Comparison of ENCODE assay signal across 17 cellular contexts in the genomic region with DNA sequence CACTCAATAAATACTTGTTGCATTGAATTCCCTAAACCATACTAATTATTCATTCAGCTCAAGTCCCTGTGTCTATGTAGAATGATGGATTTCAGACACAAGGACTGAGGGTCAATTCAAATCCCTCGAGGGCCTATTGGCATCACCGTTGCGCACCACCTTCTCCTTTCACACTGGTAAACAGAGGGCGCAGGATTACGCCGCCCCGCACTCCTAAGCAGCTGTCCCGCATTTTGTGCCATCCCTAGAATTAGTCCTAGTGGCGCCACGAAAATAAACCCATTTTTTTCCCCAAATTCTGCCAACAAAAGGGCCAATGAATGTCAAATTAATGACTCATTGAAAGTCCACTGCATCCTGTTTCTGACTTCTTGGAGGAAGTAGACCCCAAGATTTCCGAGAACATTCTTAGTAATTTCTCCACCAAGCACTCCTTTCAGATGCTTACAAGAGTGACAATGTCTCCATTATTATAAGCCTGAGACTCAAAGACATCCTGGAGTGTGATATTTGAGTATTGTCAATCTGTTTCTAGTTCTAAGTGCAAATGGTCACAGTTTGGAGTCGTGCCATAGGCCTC. TPM values are rescaled to one million over a fixed set of nuclear protein-coding genes. Genes with fewer than 3 reads are reported as not detected.
A peak's percentile ranks its signal among the peaks of the same experiment; 100 is the strongest.
DNase-seq lines count a peak whose midpoint lies in the region; ATAC-seq, FAIRE-seq and TF ChIP-seq lines count a peak whose summit lies in the region.
"Had no signal": no experiment of that assay in that cellular context is flagged by ENCODE, and none has a peak within 500 bp of the region (broad histone marks: within the 10 kb centered on the region; RNA-seq: fewer than 3 reads in every experiment).

No MANE protein-coding gene starts in this region.

- intact Hi-C loops in K562 (cut with micrococcal nuclease): no loop called here

- CTCF ChIA-PET in K562 (lab: Yijun Ruan, JAX; ENCODE audit: low intra/inter-chr PET ratio): interaction anchor here (0.6 kb wide), 1 partner anchor 9 kb away, joined by 5 read pairs; no protein-coding TSS in a partner anchor

- no peak for TF ChIP-seq EP300 in K562 (IDR thresholded peaks at IDR 0.05; ENCODE audit: low read length)

- peak; percentile 4 to 22 for ATAC-seq in activated CD4-positive, CD25-positive, alpha-beta regulatory T cell treated with anti-CD3 and anti-CD28 coated beads, Interleukin-2, amount 50 U/mL, for 24 hours
- no peak for ATAC-seq in K562
- ATAC-seq: A549, heart left ventricle, Panc1 had no signal

- no peak overlapping the region for H3K4me2 ChIP-seq in K562 (ENCODE audit: insufficient read depth, low read length)
- H3K4me2 ChIP-seq: A549 had no signal

- peaks cover 5% of the 10 kb centered on the region; the same call in 1 of the 2 replicates for H3K9me3 ChIP-seq in K562 (replicated peaks; ENCODE audit: control insufficient read depth, insufficient read depth, low read depth, low read length)
- no peaks in the 10 kb centered on the region for H3K9me3 ChIP-seq in small intestine (ENCODE audit: control insufficient read depth, low read depth)

- TF ChIP-seq RAD21 in K562 (CRISPR knock-in tag; conservative IDR thresholded peaks at IDR 0.05 in 1 of 2, IDR thresholded peaks at IDR 0.05 in 1 of 2): no peak

- no peak for FAIRE-seq in K562 (lab: Jason Lieb, UNC)
- no peak for FAIRE-seq in small intestine (lab: Jason Lieb, UNC)
- FAIRE-seq: A549 had no signal

- peak overlapping the region; percentile 40; the same call in 1 of the 2 replicates for H2AFZ ChIP-seq in K562 (ENCODE audit: low read depth, low read length)

- TF ChIP-seq CTCF in K562 (IDR thresholded peaks at IDR 0.05 in 2 of 3, conservative IDR thresholded peaks at IDR 0.05 in 1 of 3; ENCODE audit: insufficient read depth in 2 of 3, low read depth in 1 of 3, low read length in 3 of 3) (no peak), GM20000 (IDR thresholded peaks at IDR 0.05; ENCODE audit: extremely low read depth, missing control alignments) (no peak)

- no peaks in the 10 kb centered on the region for H3K9me1 ChIP-seq in K562 (ENCODE audit: control insufficient read depth, insufficient read depth, low read length)

- WGBS in K562 (ENCODE audit: insufficient coverage, low coverage, missing lambda C conversion rate): 73% methylated on average over 12 of the region's 12 CpGs
- WGBS in small intestine, 3 donors: 78 to 91% (median 81%) methylated on average over 12 of the region's 12 CpGs

- H3K36me3 ChIP-seq in K562 (ENCODE audit: control insufficient read depth, insufficient read depth, low read length) (no peaks in the 10 kb centered on the region), small intestine (ENCODE audit: control insufficient read depth in 2 of 2, insufficient read depth in 2 of 2, low read length in 2 of 2) (no peaks in the 10 kb centered on the region)
- H3K36me3 ChIP-seq: heart left ventricle, left ventricle myocardium inferior had no signal

- peaks cover 0 to 6% of the 10 kb centered on the region in 2 experiments; a peak in 1 of 5 replicates for H3K4me1 ChIP-seq in K562 (replicated peaks in 1 of 2; ENCODE audit: control insufficient read depth in 2 of 2, insufficient read depth in 2 of 2, low read length in 2 of 2)
- H3K4me1 ChIP-seq in small intestine (ENCODE audit: control insufficient read depth in 2 of 2, insufficient read depth in 1 of 2, low read depth in 1 of 2, low read length in 1 of 2): no peaks in the 10 kb centered on the region
- H3K4me1 ChIP-seq: A549, left ventricle myocardium inferior had no signal

- no peak for TF ChIP-seq POLR2A in K562 (conservative IDR thresholded peaks at IDR 0.05)

- in situ Hi-C loops in K562 (cut with MboI): no loop called here

- no peaks in the 10 kb centered on the region for H4K20me1 ChIP-seq in K562 (replicated peaks; ENCODE audit: control insufficient read depth, insufficient read depth, low read length)

- H3K79me2 ChIP-seq in K562 (ENCODE audit: control insufficient read depth, insufficient read depth, low read length): no peaks in the 10 kb centered on the region

- H3K27me3 ChIP-seq in K562 (ENCODE audit: control insufficient read depth in 2 of 2, insufficient read depth in 2 of 2, low read length in 2 of 2) (no peaks in the 10 kb centered on the region), small intestine (ENCODE audit: control insufficient read depth in 2 of 2, insufficient read depth in 2 of 2, low read length in 2 of 2) (no peaks in the 10 kb centered on the region)

- H3K4me3 ChIP-seq in K562 (no peak overlapping the region), small intestine (ENCODE audit: low read depth in 1 of 2, low read length in 2 of 2) (no peak overlapping the region)
- H3K4me3 ChIP-seq: A549, heart left ventricle, left ventricle myocardium inferior had no signal

- H3K9ac ChIP-seq in K562 (ENCODE audit: insufficient read depth in 1 of 2, low read depth in 2 of 2, low read length in 2 of 2): no peak overlapping the region

- no peak for DNase-seq in activated CD4-positive, CD25-positive, alpha-beta regulatory T cell (lab: John Stamatoyannopoulos, UW)
- DNase-seq in NCI-H774 (lab: John Stamatoyannopoulos, UW) (peak; percentile 76), K562 (ENCODE audit: extremely low read depth in 1 of 4, low spot score in 3 of 4) (no peak), small intestine (no peak), GM20000 (ENCODE audit: low spot score) (no peak), putamen (ENCODE audit: low spot score) (no peak)
- no peak for DNase-seq in stimulated activated CD4-positive, alpha-beta T cell treated with anti-CD3 and anti-CD28 coated beads, Interleukin-1b, Interleukin-23, amount 100 ng/mL, for 48 hours
- DNase-seq: DMS53, endodermal cell, heart left ventricle, left ventricle myocardium inferior, NCI-H226, trophoblast cell had no signal

- no TSS peak for BruUV-seq in K562 (replicated peaks; lab: Mats Ljungman, UMichigan)

- H3K27ac ChIP-seq in K562 (ENCODE audit: extremely low read depth, low read depth, low read length): no peak overlapping the region
- H3K27ac ChIP-seq in small intestine (ENCODE audit: low read depth in 1 of 2, low read length in 1 of 2): peak overlapping the region; percentile 69 to 71
- H3K27ac ChIP-seq: A549, HL-60, left ventricle myocardium inferior had no signal

- POLR2A ChIA-PET in K562 (lab: Yijun Ruan, JAX): no interaction called here

TF ChIP-seq in K562, 482 proteins besides CTCF, POLR2A, EP300 and RAD21:
- TF ChIP-seq NFRKB (IDR thresholded peaks at IDR 0.05; ENCODE audit: low read depth) (no peak), POU5F1 (IDR thresholded peaks at IDR 0.05; ENCODE audit: borderline replicate concordance, low read depth, low read length, partially characterized antibody) (no peak), TRIM28 (IDR thresholded peaks at IDR 0.05) (no peak), ZNF77 (CRISPR knock-in tag; IDR thresholded peaks at IDR 0.05) (no peak), HMBOX1 (IDR thresholded peaks at IDR 0.05) (no peak), CBX5 (IDR thresholded peaks at IDR 0.05; ENCODE audit: borderline replicate concordance, low read depth) (no peak)
- TF ChIP-seq, protein P1, sequence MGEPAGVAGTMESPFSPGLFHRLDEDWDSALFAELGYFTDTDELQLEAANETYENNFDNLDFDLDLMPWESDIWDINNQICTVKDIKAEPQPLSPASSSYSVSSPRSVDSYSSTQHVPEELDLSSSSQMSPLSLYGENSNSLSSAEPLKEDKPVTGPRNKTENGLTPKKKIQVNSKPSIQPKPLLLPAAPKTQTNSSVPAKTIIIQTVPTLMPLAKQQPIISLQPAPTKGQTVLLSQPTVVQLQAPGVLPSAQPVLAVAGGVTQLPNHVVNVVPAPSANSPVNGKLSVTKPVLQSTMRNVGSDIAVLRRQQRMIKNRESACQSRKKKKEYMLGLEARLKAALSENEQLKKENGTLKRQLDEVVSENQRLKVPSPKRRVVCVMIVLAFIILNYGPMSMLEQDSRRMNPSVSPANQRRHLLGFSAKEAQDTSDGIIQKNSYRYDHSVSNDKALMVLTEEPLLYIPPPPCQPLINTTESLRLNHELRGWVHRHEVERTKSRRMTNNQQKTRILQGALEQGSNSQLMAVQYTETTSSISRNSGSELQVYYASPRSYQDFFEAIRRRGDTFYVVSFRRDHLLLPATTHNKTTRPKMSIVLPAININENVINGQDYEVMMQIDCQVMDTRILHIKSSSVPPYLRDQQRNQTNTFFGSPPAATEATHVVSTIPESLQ (CRISPR knock-in tag; IDR thresholded peaks at IDR 0.05): peak; percentile 32; the same call in 1 of the 2 replicates
TF ChIP-seq in K562: peak in this region for 1.

RNA-seq across cellular contexts. Expression of gene CD2, which starts 53.7 kb away (rescaled TPM):
- total RNA-seq in K562 (2011; cell fraction: chromatin; rRNA removed; ENCODE audit: low replicate concordance): not detected in 2 replicates
- total RNA-seq in K562 (2011; cell fraction: nucleolus; rRNA removed): not detected in 2 replicates
- not detected in 2 replicates for total RNA-seq in K562 (2011; cell fraction: nucleoplasm; rRNA removed)
- total RNA-seq in K562 (2014; rRNA removed): not detected in 2 replicates
- total RNA-seq in K562 (2014; rRNA removed; fragmentation: Illumina TruSeq; extraction: Trizol): not detected in 2 replicates
- not detected in 2 replicates for total RNA-seq in K562 (2015; rRNA removed; fragmentation: Illumina TruSeq; extraction: Trizol)
- 0.16 and 0.29 TPM in 2 replicates for total RNA-seq in K562 (2021)
- not detected in 2 replicates for polyA plus RNA-seq in K562 (2011; rRNA removed)
- polyA plus RNA-seq in K562 (2011; cell fraction: cytosol; rRNA removed): not detected in 2 replicates
- polyA plus RNA-seq in K562 (2011; cell fraction: nucleus; rRNA removed): not detected in 2 replicates
- polyA plus RNA-seq in K562 (2012): 0.06 TPM in 1 of 2 replicates, not detected in the other
- 0.07 TPM in 1 of 2 replicates, not detected in the other for polyA plus RNA-seq in K562 (2014; fragmentation: Illumina TruSeq; extraction: Trizol)
- polyA plus RNA-seq in K562 (2014; fragmentation: Nextera tagmentation; extraction: Ambion mirVana): not detected
- polyA plus RNA-seq in K562 (2014; rRNA removed): not detected in 2 replicates
- polyA minus RNA-seq in K562 (2011; rRNA and poly(A)+ RNA removed): not detected in 2 replicates
- not detected in 2 replicates for polyA minus RNA-seq in K562 (2011; cell fraction: cytosol; rRNA and poly(A)+ RNA removed)
- not detected in 2 replicates for polyA minus RNA-seq in K562 (2011; cell fraction: nucleus; rRNA and poly(A)+ RNA removed)
- 10 to 100 TPM in 1 of 3 donors, 1 to 10 TPM in 2; 3.9 to 14.9 (median 6.3) TPM for polyA plus RNA-seq in small intestine
- total RNA-seq: endodermal cell had no signal
- polyA plus RNA-seq: A549 had no signal

Comparison
In these comparisons a context has a peak if more than half of its experiments do, and no peak if none do; other contexts are left out.
1. RNA of gene CD2, which starts 53.7 kb away (polyA plus RNA-seq): 3.9 to 14.9 TPM in small intestine; 0.06 to 0.07 TPM in K562; every median in the first group is over 4 times any median in the second.